ENCODE assay signal across 9 cellular contexts in the genomic region with DNA sequence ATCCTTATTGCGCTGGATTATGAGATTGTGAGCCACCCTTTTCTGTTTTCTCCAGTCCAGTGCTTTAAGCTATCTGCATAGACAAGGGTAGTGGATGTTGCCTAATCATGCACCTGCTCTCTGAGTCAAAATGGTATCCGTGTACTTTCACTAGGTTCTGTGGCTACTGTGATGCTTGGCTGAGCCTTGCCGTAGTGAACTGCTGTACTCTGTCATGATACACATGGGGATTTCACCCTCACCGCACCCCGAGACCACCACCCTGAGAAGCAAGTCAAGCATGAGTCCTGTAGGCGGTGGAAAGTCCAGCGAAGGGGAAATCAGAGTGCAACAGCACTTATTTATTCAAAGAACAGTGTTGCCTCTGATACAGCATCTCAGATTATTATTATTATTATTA. TPM values are rescaled to one million over a fixed set of nuclear protein-coding genes. Genes with fewer than 3 reads are reported as not detected.
DNase-seq lines count a peak whose midpoint lies in the region; ATAC-seq and TF ChIP-seq lines count a peak whose summit lies in the region.
"Had no signal": no experiment of that assay in that cellular context is flagged by ENCODE, and none has a peak within 500 bp of the region (broad histone marks: within the 10 kb centered on the region; RNA-seq: fewer than 3 reads in every experiment).

No MANE protein-coding gene starts in this region.

- H3K4me1 ChIP-seq in mucosa of descending colon (ENCODE audit: low read depth), result peaks cover 4% of the 10 kb centered on the region

- ATAC-seq in GM18867 (IDR thresholded peaks at IDR 0.05; ENCODE audit: unreplicated experiment) (peak; percentile 99), GM21526 (IDR thresholded peaks at IDR 0.05; ENCODE audit: low FRiP score, unreplicated experiment) (peak; percentile 98), HG03442 (IDR thresholded peaks at IDR 0.05; ENCODE audit: unreplicated experiment) (peak; percentile 100), mucosa of descending colon (peak; percentile 81)
- ATAC-seq: HCT116 had no signal

- intact Hi-C loops in mucosa of descending colon (cut with DNase I, micrococcal nuclease), result no loop called here

- DNase-seq in mucosa of descending colon (peak in 1 of 3 donors; percentile 62), NCI-H524 treated with DMSO at 0.1 percent for 48 hours (lab: John Stamatoyannopoulos, UW) (no peak), NCI-H82 treated with DMSO at 0.1 percent for 48 hours (lab: John Stamatoyannopoulos, UW; ENCODE audit: unreplicated experiment) (no peak), NOMO-1 treated with DMSO at 0.1 percent for 48 hours (lab: John Stamatoyannopoulos, UW; ENCODE audit: unreplicated experiment) (no peak)
- DNase-seq: NCI-H510A had no signal

- H3K9me3 ChIP-seq in mucosa of descending colon, result no peaks in the 10 kb centered on the region

- H3K36me3 ChIP-seq in mucosa of descending colon (ENCODE audit: low read depth), result no peaks in the 10 kb centered on the region

- TF ChIP-seq CTCF in mucosa of descending colon (IDR thresholded peaks at IDR 0.05), result no peak

- H3K4me3 ChIP-seq in mucosa of descending colon, result no peak overlapping the region

RNA-seq across cellular contexts. Expression of gene ARHGAP25, which starts 55.0 kb away (rescaled TPM):
- total RNA-seq in mucosa of descending colon, result 1 to 10 TPM; 3.1 to 8.8 (median 8.2) TPM
